ENCODE assay signal across 9 cellular contexts in genomic region chr9:35954942-35955546, GRCh38. TPM values are rescaled to one million over a fixed set of nuclear protein-coding genes. Genes with fewer than 3 reads are reported as not detected.
DNase-seq lines count a peak whose midpoint lies in the region; ATAC-seq and TF ChIP-seq lines count a peak whose summit lies in the region.
"Had no signal": no experiment of that assay in that cellular context is flagged by ENCODE, and none has a peak within 500 bp of the region (broad histone marks: within the 10 kb centered on the region; RNA-seq: fewer than 3 reads in every experiment).

No MANE protein-coding gene starts in this region.

- in situ Hi-C loops in gastrocnemius medialis (cut with MboI; ENCODE audit: low sequenced_read_pairs in 4 of 4) = loop anchor here in 3 of 4 donors (5.0 to 25.0 kb wide), 4 partner anchors 53 to 382 kb away; no protein-coding TSS in a partner anchor

- peak; percentile 85 to 87 for ATAC-seq in gastrocnemius medialis
- no peak for ATAC-seq in GM21576 (IDR thresholded peaks at IDR 0.05; ENCODE audit: unreplicated experiment)

- peak; percentile 48 for DNase-seq in NCI-H1436 (lab: John Stamatoyannopoulos, UW)
- DNase-seq in NCI-H1436 treated with DMSO at 0.1 percent for 48 hours (lab: John Stamatoyannopoulos, UW) = no peak
- peak; percentile 83 for DNase-seq in LoVo (ENCODE audit: low spot score)
- DNase-seq in RKO (ENCODE audit: low spot score) = peak; percentile 86
- DNase-seq in astrocyte of the hippocampus (ENCODE audit: low read depth, low spot score) = peak; percentile 85
- peak; percentile 49 for DNase-seq in hepatic stellate cell (ENCODE audit: low spot score)
- DNase-seq in gastrocnemius medialis = peak in 1 of 2 donors; percentile 42

- intact Hi-C loops in gastrocnemius medialis (cut with DNase I; ENCODE audit: low total_unique reads) = loop anchor here (1.0 to 2.0 kb wide), 2 partner anchors 68 to 212 kb away; no protein-coding TSS in a partner anchor

- no peak overlapping the region for H3K27ac ChIP-seq in gastrocnemius medialis
- H3K27ac ChIP-seq: BLaER1 had no signal

- H3K9me3 ChIP-seq in gastrocnemius medialis = no peaks in the 10 kb centered on the region
- H3K9me3 ChIP-seq: BLaER1 had no signal

- no peak for TF ChIP-seq POLR2A in gastrocnemius medialis (IDR thresholded peaks at IDR 0.05)

- no peaks in the 10 kb centered on the region for H3K36me3 ChIP-seq in gastrocnemius medialis
- H3K36me3 ChIP-seq: BLaER1 had no signal

- no peaks in the 10 kb centered on the region for H3K4me1 ChIP-seq in gastrocnemius medialis
- H3K4me1 ChIP-seq: BLaER1 had no signal

- H3K27me3 ChIP-seq in gastrocnemius medialis = no peaks in the 10 kb centered on the region
- H3K27me3 ChIP-seq: BLaER1 had no signal

- H3K4me3 ChIP-seq in gastrocnemius medialis = no peak overlapping the region
- H3K4me3 ChIP-seq: BLaER1 had no signal

- TF ChIP-seq CTCF in gastrocnemius medialis (IDR thresholded peaks at IDR 0.05 in 4 of 5, conservative IDR thresholded peaks at IDR 0.05 in 1 of 5) = peak; percentile 66 to 86 (median 70)

RNA-seq across cellular contexts. Expression of gene OR2S2, which starts 2.9 kb away (rescaled TPM):
- not detected for total RNA-seq in gastrocnemius medialis

RNA-seq across cellular contexts. Expression of gene SPAAR, which starts 45.8 kb away (rescaled TPM):
- total RNA-seq in gastrocnemius medialis = 1 to 10 TPM; 1.3 to 4.4 (median 2.5) TPM

RNA-seq across cellular contexts. Expression of gene HRCT1, which starts 49.0 kb away (rescaled TPM):
- total RNA-seq in gastrocnemius medialis = 1 to 10 TPM in 3 of 4 donors, not detected in 1; 3.2 to 5.1 (median 3.3) TPM
